1 cellular context compared by ENCODE assay signal in the genomic region with DNA sequence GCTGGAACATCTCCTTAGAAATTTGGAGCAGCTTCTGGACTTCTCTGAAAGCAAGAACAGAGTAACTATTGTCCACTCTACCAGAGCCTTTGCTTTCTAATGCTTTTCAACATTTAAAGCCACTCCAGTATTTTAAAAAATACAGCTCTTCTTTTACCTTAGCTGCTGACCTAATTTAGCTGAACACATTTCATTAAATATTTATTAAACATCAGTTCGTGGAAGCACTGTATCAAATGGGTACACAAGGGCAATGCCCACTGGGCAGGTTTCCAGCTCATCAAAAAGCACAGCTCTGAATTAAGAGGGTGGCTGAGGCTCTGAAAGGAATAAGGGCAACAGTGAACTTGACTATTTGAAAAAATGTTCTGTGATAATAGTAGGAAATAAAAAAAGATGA.
TF ChIP-seq lines count a peak whose summit lies in the region.

No MANE protein-coding gene starts in this region.

TF ChIP-seq in SK-N-SH, 30 proteins besides CTCF, POLR2A, EP300 and RAD21 (continued from another document):
- no peak for TF ChIP-seq SIN3A (IDR thresholded peaks at IDR 0.05; ENCODE audit: borderline replicate concordance, low read depth, low read length)
